In genomic region chr1:35559317-35559944, GRCh38 we compare ENCODE assay signal across 8 cellular contexts. TPM values are rescaled to one million over a fixed set of nuclear protein-coding genes. Genes with fewer than 3 reads are reported as not detected.
DNase-seq lines count a peak whose midpoint lies in the region; ATAC-seq, FAIRE-seq and TF ChIP-seq lines count a peak whose summit lies in the region.

No MANE protein-coding gene starts in this region.

- peaks cover 23% of the 10 kb centered on the region for H3K36me3 Mint-ChIP-seq in activated CD4-positive, alpha-beta T cell treated with anti-CD3 and anti-CD28 coated beads, Interleukin-2, amount 10 ng/mL, durations not matched to agents 24 days and 14 days (ENCODE audit: low read depth)
- H3K36me3 Mint-ChIP-seq in activated CD8-positive, alpha-beta T cell treated with anti-CD3 and anti-CD28 coated beads, Interleukin-2, amount 10 ng/mL, durations not matched to agents 7 days and 5 days (ENCODE audit: low read depth): peaks cover 2% of the 10 kb centered on the region
- H3K36me3 Mint-ChIP-seq in glutamatergic neuron (ENCODE audit: unreplicated experiment): no peaks in the 10 kb centered on the region

- CTCF ChIA-PET in activated CD8-positive, alpha-beta T cell treated with anti-CD3 and anti-CD28 coated beads, Interleukin-2, amount 10 ng/mL, durations not matched to agents 7 days and 5 days (lab: Charles Lee): interaction anchor here (0.6 to 5.3 kb wide), 5 partner anchors 9 to 116 kb away, joined by 3 to 60 read pairs (median 5); no protein-coding TSS in a partner anchor

- H3K27me3 Mint-ChIP-seq in activated CD4-positive, alpha-beta T cell treated with anti-CD3 and anti-CD28 coated beads, Interleukin-2, amount 10 ng/mL, durations not matched to agents 24 days and 14 days: no peaks in the 10 kb centered on the region
- H3K27me3 Mint-ChIP-seq in activated CD8-positive, alpha-beta T cell treated with anti-CD3 and anti-CD28 coated beads, Interleukin-2, amount 10 ng/mL, durations not matched to agents 7 days and 5 days (ENCODE audit: low read depth): no peaks in the 10 kb centered on the region
- H3K27me3 Mint-ChIP-seq in glutamatergic neuron (ENCODE audit: unreplicated experiment): peaks cover 25% of the 10 kb centered on the region
- H3K27me3 Mint-ChIP-seq in stimulated activated naive CD8-positive, alpha-beta T cell treated with anti-CD3 and anti-CD28 coated beads, Interleukin-15, amount 100 ng/mL, for 72 hours: no peaks in the 10 kb centered on the region

- H3K9me3 Mint-ChIP-seq in activated CD4-positive, alpha-beta T cell treated with anti-CD3 and anti-CD28 coated beads, Interleukin-2, amount 10 ng/mL, durations not matched to agents 24 days and 14 days: no peaks in the 10 kb centered on the region
- H3K9me3 Mint-ChIP-seq in activated CD8-positive, alpha-beta T cell treated with anti-CD3 and anti-CD28 coated beads, Interleukin-2, amount 10 ng/mL, durations not matched to agents 7 days and 5 days (ENCODE audit: insufficient read depth): no peaks in the 10 kb centered on the region
- H3K9me3 Mint-ChIP-seq in glutamatergic neuron (ENCODE audit: unreplicated experiment): peaks cover 18% of the 10 kb centered on the region
- no peaks in the 10 kb centered on the region for H3K9me3 Mint-ChIP-seq in stimulated activated naive CD8-positive, alpha-beta T cell treated with anti-CD3 and anti-CD28 coated beads, Interleukin-15, amount 100 ng/mL, for 72 hours

- no peak for TF ChIP-seq CTCF in glutamatergic neuron (IDR thresholded peaks at IDR 0.05; ENCODE audit: partially characterized antibody, unreplicated experiment)

- peak overlapping the region; percentile 59 for H3K27ac Mint-ChIP-seq in activated CD4-positive, alpha-beta T cell treated with anti-CD3 and anti-CD28 coated beads, Interleukin-2, amount 10 ng/mL, durations not matched to agents 24 days and 14 days
- H3K27ac Mint-ChIP-seq in activated CD8-positive, alpha-beta T cell treated with anti-CD3 and anti-CD28 coated beads, Interleukin-2, amount 10 ng/mL, durations not matched to agents 7 days and 5 days: peak overlapping the region; percentile 41
- H3K27ac Mint-ChIP-seq in glutamatergic neuron (ENCODE audit: unreplicated experiment): peak overlapping the region; percentile 98
- peak overlapping the region in 1 of 2 donors; percentile 13 for H3K27ac Mint-ChIP-seq in stimulated activated naive CD8-positive, alpha-beta T cell treated with anti-CD3 and anti-CD28 coated beads, Interleukin-15, amount 100 ng/mL, for 72 hours

- intact Hi-C loops in activated CD4-positive, alpha-beta T cell treated with anti-CD3 and anti-CD28 coated beads, Interleukin-2, amount 10 ng/mL, durations not matched to agents 24 days and 14 days (cut with micrococcal nuclease): loop anchor here (5.0 to 10.0 kb wide), 2 partner anchors 292 to 695 kb away; partner anchors contain the start of gene ZMYM4
- intact Hi-C loops in Right ventricle myocardium inferior (cut with DNase I): loop anchor here (10.0 kb wide), 1 partner anchor 365 kb away; the partner anchor contains the start of gene SFPQ

- H3K4me1 Mint-ChIP-seq in activated CD4-positive, alpha-beta T cell treated with anti-CD3 and anti-CD28 coated beads, Interleukin-2, amount 10 ng/mL, durations not matched to agents 24 days and 14 days: peaks cover 53% of the 10 kb centered on the region
- peaks cover 52% of the 10 kb centered on the region for H3K4me1 Mint-ChIP-seq in activated CD8-positive, alpha-beta T cell treated with anti-CD3 and anti-CD28 coated beads, Interleukin-2, amount 10 ng/mL, durations not matched to agents 7 days and 5 days (ENCODE audit: low read depth)
- H3K4me1 Mint-ChIP-seq in glutamatergic neuron (ENCODE audit: low read depth, unreplicated experiment): peaks cover 54% of the 10 kb centered on the region
- H3K4me1 Mint-ChIP-seq in stimulated activated naive CD8-positive, alpha-beta T cell treated with anti-CD3 and anti-CD28 coated beads, Interleukin-15, amount 100 ng/mL, for 72 hours: peaks cover 73% of the 10 kb centered on the region

- peak overlapping the region; percentile 98 for H3K4me3 Mint-ChIP-seq in activated CD4-positive, alpha-beta T cell treated with anti-CD3 and anti-CD28 coated beads, Interleukin-2, amount 10 ng/mL, durations not matched to agents 24 days and 14 days
- no peak overlapping the region for H3K4me3 Mint-ChIP-seq in activated CD8-positive, alpha-beta T cell treated with anti-CD3 and anti-CD28 coated beads, Interleukin-2, amount 10 ng/mL, durations not matched to agents 7 days and 5 days
- peak overlapping the region; percentile 99 for H3K4me3 Mint-ChIP-seq in glutamatergic neuron (ENCODE audit: unreplicated experiment)
- peak overlapping the region; percentile 0 to 12 for H3K4me3 Mint-ChIP-seq in stimulated activated naive CD8-positive, alpha-beta T cell treated with anti-CD3 and anti-CD28 coated beads, Interleukin-15, amount 100 ng/mL, for 72 hours

- no peak for ATAC-seq in activated CD8-positive, alpha-beta T cell treated with anti-CD3 and anti-CD28 coated beads, Interleukin-2, amount 10 ng/mL, durations not matched to agents 7 days and 5 days
- ATAC-seq in stimulated activated naive CD8-positive, alpha-beta T cell treated with anti-CD3 and anti-CD28 coated beads, Interleukin-15, amount 100 ng/mL, for 72 hours: no peak
- ATAC-seq in Right ventricle myocardium inferior: no peak

- no peak for FAIRE-seq in frontal cortex (lab: Jason Lieb, UNC)

- DNase-seq in activated CD4-positive, alpha-beta T cell treated with anti-CD3 and anti-CD28 coated beads, Interleukin-2, amount 10 ng/mL, durations not matched to agents 24 days and 14 days: no peak
- DNase-seq in activated CD4-positive, alpha-beta T cell treated with anti-CD3 and anti-CD28 coated beads, Interleukin-2, amount 50 U/mL, for 1 hour: no peak
- DNase-seq in activated CD8-positive, alpha-beta T cell treated with anti-CD3 and anti-CD28 coated beads, Interleukin-2, amount 10 ng/mL, durations not matched to agents 7 days and 5 days: no peak
- no peak for DNase-seq in glutamatergic neuron
- no peak for DNase-seq in stimulated activated naive CD8-positive, alpha-beta T cell treated with anti-CD3 and anti-CD28 coated beads, Interleukin-15, amount 100 ng/mL, for 72 hours
- DNase-seq in activated gamma-delta T cell treated with Interleukin-2 at 50 U/mL for 16 hours: no peak
- no peak for DNase-seq in frontal cortex (ENCODE audit: low spot score in 2 of 2)
- DNase-seq in Right ventricle myocardium inferior (ENCODE audit: missing footprints): no peak

- POLR2A ChIA-PET in activated CD8-positive, alpha-beta T cell treated with anti-CD3 and anti-CD28 coated beads, Interleukin-2, amount 10 ng/mL, durations not matched to agents 7 days and 5 days (lab: Charles Lee): no interaction called here

RNA-seq across cellular contexts. Expression of gene NCDN, which starts 1.8 kb away (rescaled TPM):
- total RNA-seq in activated CD4-positive, alpha-beta T cell treated with anti-CD3 and anti-CD28 coated beads, Interleukin-2, amount 10 ng/mL, durations not matched to agents 24 days and 14 days: 33.5 and 34.0 TPM in 2 replicates
- 10 to 100 TPM; 19.3 to 19.4 TPM for total RNA-seq in activated CD8-positive, alpha-beta T cell treated with anti-CD3 and anti-CD28 coated beads, Interleukin-2, amount 10 ng/mL, durations not matched to agents 7 days and 5 days
- total RNA-seq in glutamatergic neuron (ENCODE audit: unreplicated experiment): 95.3 TPM
- total RNA-seq in frontal cortex: 65.6 TPM
- 22.8 TPM for total RNA-seq in Right ventricle myocardium inferior

RNA-seq across cellular contexts. Expression of gene KIAA0319L, which starts 2.2 kb away (rescaled TPM):
- total RNA-seq in activated CD4-positive, alpha-beta T cell treated with anti-CD3 and anti-CD28 coated beads, Interleukin-2, amount 10 ng/mL, durations not matched to agents 24 days and 14 days: 35.2 and 35.3 TPM in 2 replicates
- total RNA-seq in activated CD8-positive, alpha-beta T cell treated with anti-CD3 and anti-CD28 coated beads, Interleukin-2, amount 10 ng/mL, durations not matched to agents 7 days and 5 days: 10 to 100 TPM; 27.0 to 36.1 TPM
- total RNA-seq in glutamatergic neuron (ENCODE audit: unreplicated experiment) (74.7 TPM), frontal cortex (34.2 TPM), Right ventricle myocardium inferior (67.7 TPM)

RNA-seq across cellular contexts. Expression of gene TFAP2E, which starts 13.7 kb away (rescaled TPM):
- 0.38 and 0.49 TPM in 2 replicates for total RNA-seq in activated CD4-positive, alpha-beta T cell treated with anti-CD3 and anti-CD28 coated beads, Interleukin-2, amount 10 ng/mL, durations not matched to agents 24 days and 14 days
- total RNA-seq in activated CD8-positive, alpha-beta T cell treated with anti-CD3 and anti-CD28 coated beads, Interleukin-2, amount 10 ng/mL, durations not matched to agents 7 days and 5 days: 1 to 10 TPM; 1.0 to 1.1 TPM
- total RNA-seq in glutamatergic neuron (ENCODE audit: unreplicated experiment) (1.1 TPM), frontal cortex (under 0.01 TPM), Right ventricle myocardium inferior (not detected)
